Comparison of ENCODE assay signal across 10 cellular contexts in genomic region chr3:58176827-58177489, GRCh38. TPM values are rescaled to one million over a fixed set of nuclear protein-coding genes. Genes with fewer than 3 reads are reported as not detected.
DNase-seq lines count a peak whose midpoint lies in the region; ATAC-seq, FAIRE-seq and TF ChIP-seq lines count a peak whose summit lies in the region.
"Had no signal": no experiment of that assay in that cellular context is flagged by ENCODE, and none has a peak within 500 bp of the region (broad histone marks: within the 10 kb centered on the region; RNA-seq: fewer than 3 reads in every experiment).

No MANE protein-coding gene starts in this region.

- ATAC-seq in RWPE2 (ENCODE audit: low read depth) (peak; percentile 6), psoas muscle (no peak), HG02642 (IDR thresholded peaks at IDR 0.05; ENCODE audit: poor library complexity, unreplicated experiment) (no peak)

- no peaks in the 10 kb centered on the region for H4K20me1 ChIP-seq in endothelial cell of umbilical vein (replicated peaks; ENCODE audit: control insufficient read depth, extremely low read depth, insufficient read depth, low read length)

- no peak overlapping the region for H3K4me3 ChIP-seq in RWPE2 (ENCODE audit: severe bottlenecking)
- H3K4me3 ChIP-seq in endothelial cell of umbilical vein (replicated peaks in 1 of 3; ENCODE audit: insufficient read depth in 1 of 3, low read depth in 1 of 3, low read length in 3 of 3), result no peak overlapping the region
- no peak overlapping the region for H3K4me3 ChIP-seq in psoas muscle

- TF ChIP-seq POLR2A in endothelial cell of umbilical vein (IDR thresholded peaks at IDR 0.05; ENCODE audit: low read depth, low read length), result peak; percentile 12

- BruUV-seq in endothelial cell of umbilical vein (replicated peaks; lab: Mats Ljungman, UMichigan), result no TSS peak

- H3K4me1 ChIP-seq in RWPE2 (ENCODE audit: insufficient read depth, poor library complexity, severe bottlenecking) (peaks cover 34% of the 10 kb centered on the region), endothelial cell of umbilical vein (ENCODE audit: control insufficient read depth, extremely low read depth, insufficient read depth, low read length) (peaks cover 39% of the 10 kb centered on the region), psoas muscle (peaks cover 3% of the 10 kb centered on the region)

- no peak overlapping the region for H2AFZ ChIP-seq in endothelial cell of umbilical vein (ENCODE audit: low read depth, low read length)

- TF ChIP-seq CTCF in RWPE2 (IDR thresholded peaks at IDR 0.05; ENCODE audit: poor library complexity, severe bottlenecking) (no peak), endothelial cell of umbilical vein (IDR thresholded peaks at IDR 0.05; ENCODE audit: extremely low read depth in 1 of 2, insufficient read depth in 1 of 2, low read depth in 1 of 2, low read length in 2 of 2) (no peak), psoas muscle (IDR thresholded peaks at IDR 0.05) (no peak)

- dilution Hi-C loops in endothelial cell of umbilical vein (cut with MboI; ENCODE audit: extremely low pct_ligation_motif_present, low sequenced_read_pairs), result no loop called here

- no peaks in the 10 kb centered on the region for H3K79me2 ChIP-seq in endothelial cell of umbilical vein (ENCODE audit: control insufficient read depth, insufficient read depth, low read length)

- no peaks in the 10 kb centered on the region for H3K9me1 ChIP-seq in endothelial cell of umbilical vein (replicated peaks; ENCODE audit: control insufficient read depth, extremely low read depth, insufficient read depth, low read length)

- intact Hi-C loops in endothelial cell of umbilical vein (cut with micrococcal nuclease), result loop anchor here (2.0 to 5.0 kb wide), 2 partner anchors 40 to 225 kb away; no protein-coding TSS in a partner anchor
- intact Hi-C loops in posterior vena cava (cut with DNase I), result no loop called here
- intact Hi-C loops in psoas muscle (cut with DNase I), result loop anchor here (5.0 to 10.0 kb wide), 4 partner anchors 40 to 358 kb away; partner anchors contain the start of gene ACOX2 (in 1 of the 2)

- WGBS in psoas muscle, 3 donors, result 95 to 96% (median 95%) methylated on average over 10 of the region's 10 CpGs

- no peaks in the 10 kb centered on the region; the same call in 1 of the 2 replicates for H3K36me3 ChIP-seq in RWPE2 (ENCODE audit: low read depth)
- peaks cover 0 to 2% of the 10 kb centered on the region in 2 experiments for H3K36me3 ChIP-seq in endothelial cell of umbilical vein (ENCODE audit: control insufficient read depth in 2 of 2, extremely low read depth in 1 of 2, insufficient read depth in 2 of 2, low read length in 2 of 2)
- no peaks in the 10 kb centered on the region for H3K36me3 ChIP-seq in psoas muscle (ENCODE audit: insufficient read depth in 1 of 2, low read depth in 1 of 2)

- H3K27ac ChIP-seq in RWPE2 (ENCODE audit: poor library complexity, severe bottlenecking) (peak overlapping the region; percentile 67), endothelial cell of umbilical vein (ENCODE audit: insufficient read depth, low read depth, low read length) (no peak overlapping the region), psoas muscle (no peak overlapping the region)

- H3K9ac ChIP-seq in endothelial cell of umbilical vein (replicated peaks; ENCODE audit: extremely low read depth, insufficient read depth, low read length), result no peak overlapping the region

- no peaks in the 10 kb centered on the region for H3K27me3 ChIP-seq in RWPE2 (ENCODE audit: insufficient read depth, poor library complexity, severe bottlenecking)
- no peaks in the 10 kb centered on the region for H3K27me3 ChIP-seq in endothelial cell of umbilical vein (ENCODE audit: control insufficient read depth in 2 of 2, insufficient read depth in 2 of 2, low read length in 2 of 2)
- H3K27me3 ChIP-seq in psoas muscle (ENCODE audit: insufficient read depth in 3 of 3, low read length in 2 of 3), result no peaks in the 10 kb centered on the region

- FAIRE-seq in endothelial cell of umbilical vein (lab: Jason Lieb, UNC), result no peak

- H3K9me3 ChIP-seq in RWPE2 (ENCODE audit: severe bottlenecking) (no peaks in the 10 kb centered on the region), endothelial cell of umbilical vein (replicated peaks; ENCODE audit: control insufficient read depth, insufficient read depth, low read length) (no peaks in the 10 kb centered on the region), psoas muscle (no peaks in the 10 kb centered on the region)

- POLR2A ChIA-PET in endothelial cell of umbilical vein (lab: Charles Lee), result interaction anchor here (0.6 kb wide), 1 partner anchor 980 kb away, joined by 6 read pairs; no protein-coding TSS in a partner anchor

- CTCF ChIA-PET in endothelial cell of umbilical vein (lab: Charles Lee), result interaction anchor here (0.6 to 6.6 kb wide), 26 partner anchors 9 to 423 kb away, joined by 3 to 80 read pairs (median 5); partner anchors contain the start of genes DNASE1L3, FLNB, HTD2 and RPP14

- DNase-seq in ELR (ENCODE audit: low read depth) (peak; percentile 32), RWPE2 (ENCODE audit: low spot score) (no peak), endothelial cell of umbilical vein (ENCODE audit: low read depth, low spot score) (no peak), posterior vena cava (ENCODE audit: low spot score) (peak; percentile 69), psoas muscle (no peak), NCI-H345 treated with DMSO at 0.1 percent for 48 hours (lab: John Stamatoyannopoulos, UW; ENCODE audit: unreplicated experiment) (no peak)
- DNase-seq in stimulated activated CD4-positive, alpha-beta T cell treated with anti-CD3 and anti-CD28 coated beads, Interleukin-4, amount 100 ng/mL, for 24 hours, result no peak
- DNase-seq: NCI-H1105 had no signal

- no peak overlapping the region for H3K4me2 ChIP-seq in endothelial cell of umbilical vein (ENCODE audit: insufficient read depth, low read length)

TF ChIP-seq in endothelial cell of umbilical vein, 7 proteins besides CTCF, POLR2A, EP300 and RAD21:
- TF ChIP-seq EZH2 (IDR thresholded peaks at IDR 0.05; ENCODE audit: borderline replicate concordance, low read depth, low read length, severe bottlenecking) (no peak), POLR2AphosphoS5 (IDR thresholded peaks at IDR 0.05; ENCODE audit: insufficient read depth, low read depth, low read length) (peak; percentile 62)

RNA-seq across cellular contexts. Expression of gene DNASE1L3, which starts 33.8 kb away (rescaled TPM):
- total RNA-seq in endothelial cell of umbilical vein, result 0.95 and 0.99 TPM in 2 replicates
- 1.2 and 1.3 TPM in 2 replicates for polyA plus RNA-seq in endothelial cell of umbilical vein
- 1.1 TPM in 2 replicates for polyA plus RNA-seq in endothelial cell of umbilical vein (2011; cell fraction: cytosol; rRNA removed)
- 0.63 and 0.97 TPM in 2 replicates for polyA plus RNA-seq in endothelial cell of umbilical vein (2011; cell fraction: nucleus; rRNA removed)
- 0.22 and 0.46 TPM in 2 replicates for polyA plus RNA-seq in endothelial cell of umbilical vein (2012)
- not detected in 2 replicates for polyA minus RNA-seq in endothelial cell of umbilical vein
- polyA minus RNA-seq in endothelial cell of umbilical vein (2011; cell fraction: cytosol; rRNA and poly(A)+ RNA removed), result not detected
- 0.24 TPM in 1 of 2 replicates, not detected in the other for polyA minus RNA-seq in endothelial cell of umbilical vein (2011; cell fraction: nucleus; rRNA and poly(A)+ RNA removed)
- total RNA-seq in posterior vena cava, result 1 to 10 TPM; 7.5 to 9.3 TPM
- total RNA-seq in psoas muscle, result 1 to 10 TPM in 2 of 4 donors, under 1 TPM in 2; 0.57 to 1.4 (median 1.1) TPM
- polyA plus RNA-seq in psoas muscle, result under 1 TPM; 0.18 to 0.73 (median 0.32) TPM
- total RNA-seq: activated CD8-positive, alpha-beta memory T cell treated with anti-CD3 and anti-CD28 coated beads for 36 hours had no signal

Comparison
In these comparisons a context has a peak if more than half of its experiments do, and no peak if none do; other contexts are left out.
1. DNase-seq: peak in ELR (single experiment) and posterior vena cava (single experiment); none in RWPE2 (single experiment), endothelial cell of umbilical vein (single experiment), psoas muscle (0 of 2), NCI-H345 treated with DMSO at 0.1 percent for 48 hours (single experiment) and stimulated activated CD4-positive, alpha-beta T cell treated with anti-CD3 and anti-CD28 coated beads, Interleukin-4, amount 100 ng/mL, for 24 hours (single experiment).
2. intact Hi-C loops: an anchor here in endothelial cell of umbilical vein (2.0 to 5.0 kb wide) and psoas muscle (5.0 to 10.0 kb wide); none called in posterior vena cava.